In genomic region chr5:10303699-10304170, GRCh38 we compare ENCODE assay signal across 1 cellular context.
TF ChIP-seq lines count a peak whose summit lies in the region.

No MANE protein-coding gene starts in this region.

TF ChIP-seq in K562, 482 proteins besides CTCF, POLR2A, EP300 and RAD21 (continued from another document and continues in another):
- TF ChIP-seq, protein P1, sequence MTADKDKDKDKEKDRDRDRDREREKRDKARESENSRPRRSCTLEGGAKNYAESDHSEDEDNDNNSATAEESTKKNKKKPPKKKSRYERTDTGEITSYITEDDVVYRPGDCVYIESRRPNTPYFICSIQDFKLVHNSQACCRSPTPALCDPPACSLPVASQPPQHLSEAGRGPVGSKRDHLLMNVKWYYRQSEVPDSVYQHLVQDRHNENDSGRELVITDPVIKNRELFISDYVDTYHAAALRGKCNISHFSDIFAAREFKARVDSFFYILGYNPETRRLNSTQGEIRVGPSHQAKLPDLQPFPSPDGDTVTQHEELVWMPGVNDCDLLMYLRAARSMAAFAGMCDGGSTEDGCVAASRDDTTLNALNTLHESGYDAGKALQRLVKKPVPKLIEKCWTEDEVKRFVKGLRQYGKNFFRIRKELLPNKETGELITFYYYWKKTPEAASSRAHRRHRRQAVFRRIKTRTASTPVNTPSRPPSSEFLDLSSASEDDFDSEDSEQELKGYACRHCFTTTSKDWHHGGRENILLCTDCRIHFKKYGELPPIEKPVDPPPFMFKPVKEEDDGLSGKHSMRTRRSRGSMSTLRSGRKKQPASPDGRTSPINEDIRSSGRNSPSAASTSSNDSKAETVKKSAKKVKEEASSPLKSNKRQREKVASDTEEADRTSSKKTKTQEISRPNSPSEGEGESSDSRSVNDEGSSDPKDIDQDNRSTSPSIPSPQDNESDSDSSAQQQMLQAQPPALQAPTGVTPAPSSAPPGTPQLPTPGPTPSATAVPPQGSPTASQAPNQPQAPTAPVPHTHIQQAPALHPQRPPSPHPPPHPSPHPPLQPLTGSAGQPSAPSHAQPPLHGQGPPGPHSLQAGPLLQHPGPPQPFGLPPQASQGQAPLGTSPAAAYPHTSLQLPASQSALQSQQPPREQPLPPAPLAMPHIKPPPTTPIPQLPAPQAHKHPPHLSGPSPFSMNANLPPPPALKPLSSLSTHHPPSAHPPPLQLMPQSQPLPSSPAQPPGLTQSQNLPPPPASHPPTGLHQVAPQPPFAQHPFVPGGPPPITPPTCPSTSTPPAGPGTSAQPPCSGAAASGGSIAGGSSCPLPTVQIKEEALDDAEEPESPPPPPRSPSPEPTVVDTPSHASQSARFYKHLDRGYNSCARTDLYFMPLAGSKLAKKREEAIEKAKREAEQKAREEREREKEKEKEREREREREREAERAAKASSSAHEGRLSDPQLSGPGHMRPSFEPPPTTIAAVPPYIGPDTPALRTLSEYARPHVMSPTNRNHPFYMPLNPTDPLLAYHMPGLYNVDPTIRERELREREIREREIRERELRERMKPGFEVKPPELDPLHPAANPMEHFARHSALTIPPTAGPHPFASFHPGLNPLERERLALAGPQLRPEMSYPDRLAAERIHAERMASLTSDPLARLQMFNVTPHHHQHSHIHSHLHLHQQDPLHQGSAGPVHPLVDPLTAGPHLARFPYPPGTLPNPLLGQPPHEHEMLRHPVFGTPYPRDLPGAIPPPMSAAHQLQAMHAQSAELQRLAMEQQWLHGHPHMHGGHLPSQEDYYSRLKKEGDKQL (CRISPR knock-in tag; IDR thresholded peaks at IDR 0.05; ENCODE audit: borderline replicate concordance) = no peak
- TF ChIP-seq CHD4 (IDR thresholded peaks at IDR 0.05; ENCODE audit: insufficient read depth, insufficient replicate concordance, low read depth, low read length, poor library complexity, severe bottlenecking) (no peak), FOXA3 (CRISPR knock-in tag; conservative IDR thresholded peaks at IDR 0.05 in 1 of 2, IDR thresholded peaks at IDR 0.05 in 1 of 2) (peak in 1 of 2 experiments; percentile 83; a peak in 2 of 4 replicates), SIX5 (IDR thresholded peaks at IDR 0.05; ENCODE audit: borderline replicate concordance in 1 of 2, insufficient read depth in 1 of 2, low read depth in 1 of 2, low read length in 2 of 2) (no peak), ZC3H4 (CRISPR knock-in tag; IDR thresholded peaks at IDR 0.05; ENCODE audit: borderline replicate concordance) (no peak), ZC3H11A (IDR thresholded peaks at IDR 0.05; ENCODE audit: low read depth, low read length) (no peak), ZFP1 (CRISPR knock-in tag; IDR thresholded peaks at IDR 0.05) (no peak; the same call in none of the 2 replicates), TCF7L2 (IDR thresholded peaks at IDR 0.05; ENCODE audit: low read depth, low read length) (no peak), RB1 (IDR thresholded peaks at IDR 0.05; ENCODE audit: low read depth) (no peak), DPF2 (IDR thresholded peaks at IDR 0.05) (peak; percentile 95), TEAD1 (CRISPR knock-in tag; IDR thresholded peaks at IDR 0.05) (peak in 1 of 2 experiments; percentile 92; a peak in 2 of 4 replicates), PHF8 (IDR thresholded peaks at IDR 0.05; ENCODE audit: borderline replicate concordance, low read length) (no peak), ESRRA (IDR thresholded peaks at IDR 0.05; ENCODE audit: borderline replicate concordance, low read depth) (no peak), MGA (IDR thresholded peaks at IDR 0.05) (peak; percentile 97), FIP1L1 (IDR thresholded peaks at IDR 0.05; ENCODE audit: low read depth, low read length, poor library complexity, severe bottlenecking) (no peak), FOSL1 (tag; conservative IDR thresholded peaks at IDR 0.05) (peak; percentile 63), ID3 (CRISPR knock-in tag; IDR thresholded peaks at IDR 0.05) (no peak), ID3 (tag; IDR thresholded peaks at IDR 0.05) (peak; percentile 92), FOXM1 (IDR thresholded peaks at IDR 0.05; ENCODE audit: low read depth) (peak; percentile 44; the same call in 1 of the 2 replicates), FOXM1 (CRISPR knock-in tag; IDR thresholded peaks at IDR 0.05; ENCODE audit: low read depth) (no peak), SMAD1 (IDR thresholded peaks at IDR 0.05; ENCODE audit: low read depth, low read length, partially characterized antibody) (no peak)
- TF ChIP-seq, protein P2, sequence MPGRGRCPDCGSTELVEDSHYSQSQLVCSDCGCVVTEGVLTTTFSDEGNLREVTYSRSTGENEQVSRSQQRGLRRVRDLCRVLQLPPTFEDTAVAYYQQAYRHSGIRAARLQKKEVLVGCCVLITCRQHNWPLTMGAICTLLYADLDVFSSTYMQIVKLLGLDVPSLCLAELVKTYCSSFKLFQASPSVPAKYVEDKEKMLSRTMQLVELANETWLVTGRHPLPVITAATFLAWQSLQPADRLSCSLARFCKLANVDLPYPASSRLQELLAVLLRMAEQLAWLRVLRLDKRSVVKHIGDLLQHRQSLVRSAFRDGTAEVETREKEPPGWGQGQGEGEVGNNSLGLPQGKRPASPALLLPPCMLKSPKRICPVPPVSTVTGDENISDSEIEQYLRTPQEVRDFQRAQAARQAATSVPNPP (IDR thresholded peaks at IDR 0.05; ENCODE audit: borderline replicate concordance, insufficient read depth, insufficient read length) = no peak
